19 cellular contexts compared by ENCODE assay signal in the genomic region with DNA sequence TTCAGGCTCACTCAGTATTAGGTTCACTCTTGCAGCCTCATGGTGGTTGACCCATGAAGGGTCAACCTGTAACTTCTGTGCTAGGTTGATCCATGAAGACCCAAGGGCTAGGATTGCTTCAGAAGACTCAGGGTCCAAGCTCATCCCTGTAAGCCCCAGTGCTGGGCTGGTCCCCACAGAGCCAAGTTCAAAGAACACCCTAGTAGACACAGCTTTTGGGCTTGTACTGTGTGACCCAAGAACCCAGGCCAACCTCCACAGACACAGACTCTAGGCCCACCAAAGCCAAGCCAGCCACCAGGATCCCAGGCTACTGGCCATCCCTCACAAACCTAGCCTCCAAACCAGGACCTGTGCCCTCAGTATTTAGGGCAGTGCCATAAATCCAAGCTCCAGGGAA.
A peak's percentile ranks its signal among the peaks of the same experiment; 100 is the strongest.
DNase-seq lines count a peak whose midpoint lies in the region; ATAC-seq and TF ChIP-seq lines count a peak whose summit lies in the region.
"Had no signal": no experiment of that assay in that cellular context is flagged by ENCODE, and none has a peak within 500 bp of the region (broad histone marks: within the 10 kb centered on the region; RNA-seq: fewer than 3 reads in every experiment).

No MANE protein-coding gene starts in this region.

- peaks cover 0 to 73% (median 8%) of the 10 kb centered on the region in 11 donors for H3K9me3 ChIP-seq in heart right ventricle
- H3K9me3 ChIP-seq in upper lobe of left lung: peaks cover 0 to 16% (median 0%) of the 10 kb centered on the region in 4 donors
- H3K9me3 ChIP-seq in breast epithelium: peaks cover 5 to 21% of the 10 kb centered on the region in 2 donors

- H3K27me3 ChIP-seq in heart right ventricle: no peaks in the 10 kb centered on the region
- H3K27me3 ChIP-seq in upper lobe of left lung: no peaks in the 10 kb centered on the region
- no peaks in the 10 kb centered on the region for H3K27me3 ChIP-seq in breast epithelium
- H3K27me3 ChIP-seq: BE2C, BLaER1 had no signal

- H3K4me3 ChIP-seq in heart right ventricle (no peak overlapping the region), upper lobe of left lung (no peak overlapping the region), breast epithelium (no peak overlapping the region)
- H3K4me3 ChIP-seq: A549, BLaER1 had no signal

- DNase-seq in Right ventricle myocardium inferior (ENCODE audit: missing footprints) (peak; percentile 64), heart right ventricle (no peak), D341Med (ENCODE audit: low spot score) (peak; percentile 5), posterior vena cava (ENCODE audit: low spot score) (peak; percentile 67), upper lobe of left lung (no peak), AG20443 (ENCODE audit: low spot score) (no peak), breast epithelium (ENCODE audit: low spot score in 2 of 2) (no peak), NCI-H526 (lab: John Stamatoyannopoulos, UW) (no peak)
- DNase-seq: BE2C; C1 segment of cervical spinal cord; CD4-positive, alpha-beta memory T cell; CD4-positive, CD25-positive, alpha-beta regulatory T cell; CD8-positive, alpha-beta memory T cell; COR-L47; DMS79 treated with DMSO at 0.1 percent for 48 hours; GF-D8 had no signal

- H3K36me3 ChIP-seq in heart right ventricle (no peaks in the 10 kb centered on the region), upper lobe of left lung (no peaks in the 10 kb centered on the region), breast epithelium (no peaks in the 10 kb centered on the region)
- H3K36me3 ChIP-seq: BE2C, BLaER1 had no signal

- TF ChIP-seq POLR2A in upper lobe of left lung (IDR thresholded peaks at IDR 0.05) (no peak), breast epithelium (IDR thresholded peaks at IDR 0.05) (no peak)

- ATAC-seq in Right ventricle myocardium inferior (no peak), heart right ventricle (no peak), upper lobe of left lung (ENCODE audit: low FRiP score in 2 of 2) (peak; percentile 12 to 34)
- ATAC-seq: A549 had no signal

- H3K4me1 ChIP-seq in heart right ventricle: no peaks in the 10 kb centered on the region
- no peaks in the 10 kb centered on the region for H3K4me1 ChIP-seq in upper lobe of left lung
- H3K4me1 ChIP-seq in breast epithelium: no peaks in the 10 kb centered on the region
- H3K4me1 ChIP-seq: A549, BE2C, BLaER1 had no signal

- TF ChIP-seq CTCF in heart right ventricle (IDR thresholded peaks at IDR 0.05): no peak
- TF ChIP-seq CTCF in upper lobe of left lung (IDR thresholded peaks at IDR 0.05): no peak
- TF ChIP-seq CTCF in breast epithelium (IDR thresholded peaks at IDR 0.05): no peak

- TF ChIP-seq EP300 in upper lobe of left lung (IDR thresholded peaks at IDR 0.05): no peak

- no peak overlapping the region for H3K27ac ChIP-seq in heart right ventricle
- H3K27ac ChIP-seq in upper lobe of left lung: no peak overlapping the region
- H3K27ac ChIP-seq in breast epithelium: no peak overlapping the region
- H3K27ac ChIP-seq: 22Rv1, A549, BLaER1 had no signal

- intact Hi-C loops in Right ventricle myocardium inferior (cut with DNase I): no loop called here
- intact Hi-C loops in heart right ventricle (cut with DNase I): no loop called here
- intact Hi-C loops in posterior vena cava (cut with DNase I): no loop called here
- intact Hi-C loops in breast epithelium (cut with DNase I; ENCODE audit: low total_unique reads): no loop called here

Comparison
In these comparisons a context has a peak if more than half of its experiments do, and no peak if none do; other contexts are left out.
1. DNase-seq: peak in Right ventricle myocardium inferior (single experiment), D341Med (single experiment) and posterior vena cava (single experiment); none in heart right ventricle (0 of 2), upper lobe of left lung (0 of 2), AG20443 (single experiment), breast epithelium (0 of 2) and NCI-H526 (0 of 2).
2. ATAC-seq: peak in upper lobe of left lung (2 of 2); none in Right ventricle myocardium inferior (single experiment) and heart right ventricle (0 of 8).